8 cellular contexts compared by ENCODE assay signal in the genomic region with DNA sequence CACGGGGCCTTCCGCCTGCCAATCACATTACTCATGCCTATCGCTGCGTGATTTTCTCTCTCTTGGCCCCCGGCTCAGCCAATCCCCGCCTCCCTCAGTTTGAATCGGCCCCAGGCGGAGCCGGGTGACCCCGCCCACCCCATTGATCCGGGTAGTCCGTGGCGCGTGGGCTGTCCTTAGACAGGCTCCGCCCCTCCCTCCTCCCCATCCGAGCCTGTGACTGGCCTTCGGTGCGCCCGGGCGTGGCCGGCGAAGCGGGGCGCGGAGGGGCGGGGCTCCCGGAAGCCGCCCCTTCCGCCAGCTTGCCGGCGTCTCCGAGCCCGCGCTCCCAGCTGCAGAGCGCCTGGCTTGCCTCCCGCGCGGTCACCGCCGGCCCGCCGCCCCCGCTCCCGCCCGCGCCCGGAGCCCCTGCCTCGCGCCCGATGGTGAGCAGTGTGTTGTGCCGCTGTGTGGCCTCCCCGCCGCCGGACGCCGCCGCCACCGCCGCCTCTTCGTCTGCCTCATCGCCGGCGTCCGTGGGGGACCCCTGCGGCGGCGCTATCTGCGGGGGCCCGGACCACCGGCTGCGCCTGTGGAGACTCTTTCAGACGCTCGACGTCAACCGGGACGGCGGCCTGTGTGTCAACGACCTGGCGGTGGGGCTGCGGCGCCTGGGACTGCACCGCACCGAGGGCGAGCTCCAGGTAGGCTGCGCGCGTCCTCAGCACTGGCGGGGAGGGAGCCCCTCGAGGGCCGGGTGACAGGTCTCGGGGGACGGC. TPM values are rescaled to one million over a fixed set of nuclear protein-coding genes. Genes with fewer than 3 reads are reported as not detected.
DNase-seq lines count a peak whose midpoint lies in the region; ATAC-seq lines count a peak whose summit lies in the region.

A gene (plus strand): TSS at position 335 of the 758 bp plus-strand sequence. CDS start 88 bp downstream, at position 423.

- H3K36me3 Mint-ChIP-seq in IgD-negative memory B cell, result no peaks in the 10 kb centered on the region

- no peaks in the 10 kb centered on the region for H3K27me3 Mint-ChIP-seq in IgD-negative memory B cell

- peak within 1 kb of the TSS; percentile 97 for H3K27ac ChIP-seq in epithelial cell of prostate

- DNase-seq in DMS 273 (lab: John Stamatoyannopoulos, UW; ENCODE audit: unreplicated experiment), result peak; percentile 99
- DNase-seq in OCI-M2 (lab: John Stamatoyannopoulos, UW; ENCODE audit: unreplicated experiment), result peak; percentile 96
- peak; percentile 99 for DNase-seq in activated T-cell treated with anti-CD3 and anti-CD28 coated beads for 4 hours
- peak; percentile 94 for DNase-seq in epithelial cell of prostate (ENCODE audit: low read depth, low spot score)
- DNase-seq in mucosa of gallbladder (ENCODE audit: low spot score), result peak; percentile 100
- peak; percentile 98 to 100 for DNase-seq in stimulated activated CD8-positive, alpha-beta memory T cell treated with anti-CD3 and anti-CD28 coated beads, Interleukin-4, amount 100 ng/mL, for 4 hours (ENCODE audit: low read depth in 2 of 2, low spot score in 1 of 2)

- no peaks in the 10 kb centered on the region for H3K9me3 Mint-ChIP-seq in IgD-negative memory B cell

- peaks cover 22 to 48% (median 39%) of the 10 kb centered on the region in 3 donors for H3K4me1 Mint-ChIP-seq in IgD-negative memory B cell

- peak within 1 kb of the TSS in 3 of 4 donors; percentile 92 to 95 (median 94) for H3K4me3 Mint-ChIP-seq in IgD-negative memory B cell

- H3K27ac Mint-ChIP-seq in IgD-negative memory B cell, result peak within 1 kb of the TSS in 2 of 3 donors; percentile 46 to 53

- ATAC-seq in GM21529 (IDR thresholded peaks at IDR 0.05; ENCODE audit: unreplicated experiment), result peak; percentile 65

RNA-seq across cellular contexts. Expression of the gene that starts here (rescaled TPM):
- polyA plus RNA-seq in IgD-negative memory B cell, result 7.4 TPM
- 77.7 TPM for total RNA-seq in mucosa of gallbladder

Comparison
In these comparisons a context has a peak if more than half of its experiments do, and no peak if none do; other contexts are left out.
1. Peak in every context shown above with its lines: DNase-seq, ATAC-seq and H3K27ac ChIP-seq.